ENCODE assay signal across 3 cellular contexts in the genomic region with DNA sequence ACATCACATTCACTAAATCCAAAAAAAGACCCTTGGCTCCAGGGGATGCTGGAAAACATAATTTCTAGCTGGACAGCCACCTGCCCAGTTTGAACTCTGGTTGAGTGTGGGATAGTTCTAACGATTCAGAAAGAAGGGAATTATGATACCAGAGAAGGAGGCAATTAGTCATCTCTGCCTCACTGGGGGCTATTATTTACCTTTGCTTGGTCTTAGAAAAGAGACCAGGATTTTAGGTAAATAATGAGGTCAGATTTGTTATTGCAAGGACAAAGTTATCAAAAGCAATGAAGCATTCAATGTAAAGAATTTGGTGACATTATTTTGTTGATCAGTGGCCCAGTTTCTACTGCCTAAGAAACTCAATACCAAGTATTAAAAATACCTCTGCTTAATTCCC.
"Had no signal": no experiment of that assay in that cellular context is flagged by ENCODE, and none has a peak within 500 bp of the region (broad histone marks: within the 10 kb centered on the region; RNA-seq: fewer than 3 reads in every experiment).

No MANE protein-coding gene starts in this region.

- DNase-seq: GDM1, GF-D8 had no signal

- ATAC-seq: GM12878 had no signal

- H3K4me3 ChIP-seq: GM12878 had no signal
